Comparison of ENCODE assay signal across 16 cellular contexts in the genomic region with DNA sequence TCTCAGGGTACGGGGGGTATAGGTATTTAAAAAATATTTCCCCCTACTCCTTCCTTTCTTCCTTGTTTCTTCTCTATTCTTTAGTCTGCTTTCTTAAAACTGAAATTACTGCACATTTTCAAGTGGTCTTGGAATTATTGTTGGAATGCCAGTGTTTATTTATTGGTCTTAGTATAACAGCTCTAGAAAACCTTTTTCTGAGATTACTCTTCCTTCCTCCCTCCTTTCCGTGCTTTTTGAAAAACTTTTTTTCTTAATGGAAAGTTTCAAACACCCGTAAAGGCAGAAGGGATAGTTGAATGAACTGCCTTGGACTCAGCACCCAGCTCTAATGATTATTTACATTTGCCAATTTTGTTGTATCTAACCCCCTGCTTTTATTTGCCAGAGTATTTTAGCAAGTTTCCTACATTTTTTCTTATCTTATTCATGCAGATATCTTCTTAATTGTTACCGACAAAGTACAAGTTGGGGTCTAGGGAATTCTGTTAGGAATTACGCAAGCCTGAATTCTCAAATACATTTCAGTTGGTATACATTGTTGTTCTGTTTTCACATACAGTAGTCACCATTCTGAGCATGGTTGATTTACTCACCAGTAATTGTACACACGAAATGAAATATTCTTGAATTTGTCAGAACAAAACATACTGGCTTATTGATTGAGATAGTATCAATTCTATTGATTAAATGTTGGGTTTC.
"Had no signal": no experiment of that assay in that cellular context is flagged by ENCODE, and none has a peak within 500 bp of the region (broad histone marks: within the 10 kb centered on the region; RNA-seq: fewer than 3 reads in every experiment).

No MANE protein-coding gene starts in this region.

- H2AFZ ChIP-seq: parathyroid adenoma had no signal

- H3K27me3 Mint-ChIP-seq: activated CD4-positive, alpha-beta T cell treated with anti-CD3 and anti-CD28 coated beads for 36 hours; activated CD8-positive, alpha-beta memory T cell treated with anti-CD3 and anti-CD28 coated beads, Interleukin-2, amount 10 ng/mL, durations not matched to agents 7 days and 5 days; activated naive CD4-positive, alpha-beta T cell treated with anti-CD3 and anti-CD28 coated beads, Interleukin-2, amount 10 ng/mL, durations not matched to agents 7 days and 5 days; activated naive CD8-positive, alpha-beta T cell treated with anti-CD3 and anti-CD28 coated beads, Interleukin-2, amount 50 U/mL, for 24 hours; naive thymus-derived CD8-positive, alpha-beta T cell; stimulated activated memory B cell treated with anti-CD40 and anti-IgM and Interleukin-4, amounts not matched to agents 10 μg/mL and 1 μg/mL and 100 μg/mL, for 72 hours had no signal

- H3K27ac Mint-ChIP-seq: activated CD4-positive, alpha-beta T cell treated with anti-CD3 and anti-CD28 coated beads for 36 hours; activated CD8-positive, alpha-beta memory T cell treated with anti-CD3 and anti-CD28 coated beads, Interleukin-2, amount 10 ng/mL, durations not matched to agents 7 days and 5 days; activated naive CD8-positive, alpha-beta T cell treated with anti-CD3 and anti-CD28 coated beads, Interleukin-2, amount 50 U/mL, for 24 hours; stimulated activated memory B cell treated with anti-CD40 and anti-IgM and Interleukin-4, amounts not matched to agents 10 μg/mL and 1 μg/mL and 100 μg/mL, for 72 hours had no signal

- ATAC-seq: activated CD4-positive, alpha-beta T cell treated with anti-CD3 and anti-CD28 coated beads for 36 hours; activated CD8-positive, alpha-beta memory T cell treated with anti-CD3 and anti-CD28 coated beads, Interleukin-2, amount 10 ng/mL, durations not matched to agents 7 days and 5 days; activated naive CD8-positive, alpha-beta T cell treated with anti-CD3 and anti-CD28 coated beads, Interleukin-2, amount 50 U/mL, for 24 hours; left cardiac atrium; naive thymus-derived CD8-positive, alpha-beta T cell; sciatic nerve; stimulated activated memory B cell treated with anti-CD40 and anti-IgM and Interleukin-4, amounts not matched to agents 10 μg/mL and 1 μg/mL and 100 μg/mL, for 72 hours had no signal

- H3K27ac ChIP-seq: parathyroid adenoma had no signal

- DNase-seq: activated CD4-positive, alpha-beta T cell treated with anti-CD3 and anti-CD28 coated beads for 36 hours; activated CD4-positive, alpha-beta T cell treated with anti-CD3 and anti-CD28 coated beads, Interleukin-2, amount 50 U/mL, for 48 hours; activated CD8-positive, alpha-beta memory T cell treated with anti-CD3 and anti-CD28 coated beads, Interleukin-2, amount 10 ng/mL, durations not matched to agents 7 days and 5 days; activated naive CD4-positive, alpha-beta T cell treated with anti-CD3 and anti-CD28 coated beads, Interleukin-2, amount 10 ng/mL, durations not matched to agents 7 days and 5 days; activated naive CD8-positive, alpha-beta T cell treated with anti-CD3 and anti-CD28 coated beads, Interleukin-2, amount 50 U/mL, for 24 hours; activated T-cell treated with anti-CD3 and anti-CD28 coated beads, Interleukin-2, amount 50 U/mL, for 1 hour; anterior cingulate cortex; effector memory CD4-positive, alpha-beta T cell; left cardiac atrium; mesenchymal stem cell; naive thymus-derived CD8-positive, alpha-beta T cell; stimulated activated CD4-positive, alpha-beta T cell treated with anti-CD3 and anti-CD28 coated beads, Interleukin-4, amount 100 ng/mL, for 24 hours; SW 1271 had no signal

- H3K9ac ChIP-seq: parathyroid adenoma had no signal

- H3K4me3 Mint-ChIP-seq: activated CD4-positive, alpha-beta T cell treated with anti-CD3 and anti-CD28 coated beads for 36 hours; activated CD8-positive, alpha-beta memory T cell treated with anti-CD3 and anti-CD28 coated beads, Interleukin-2, amount 10 ng/mL, durations not matched to agents 7 days and 5 days; activated naive CD4-positive, alpha-beta T cell treated with anti-CD3 and anti-CD28 coated beads, Interleukin-2, amount 10 ng/mL, durations not matched to agents 7 days and 5 days; activated naive CD8-positive, alpha-beta T cell treated with anti-CD3 and anti-CD28 coated beads, Interleukin-2, amount 50 U/mL, for 24 hours; naive thymus-derived CD8-positive, alpha-beta T cell; stimulated activated memory B cell treated with anti-CD40 and anti-IgM and Interleukin-4, amounts not matched to agents 10 μg/mL and 1 μg/mL and 100 μg/mL, for 72 hours had no signal

- H3K9me3 Mint-ChIP-seq: activated naive CD4-positive, alpha-beta T cell treated with anti-CD3 and anti-CD28 coated beads, Interleukin-2, amount 10 ng/mL, durations not matched to agents 7 days and 5 days; activated naive CD8-positive, alpha-beta T cell treated with anti-CD3 and anti-CD28 coated beads, Interleukin-2, amount 50 U/mL, for 24 hours; naive thymus-derived CD8-positive, alpha-beta T cell; stimulated activated memory B cell treated with anti-CD40 and anti-IgM and Interleukin-4, amounts not matched to agents 10 μg/mL and 1 μg/mL and 100 μg/mL, for 72 hours had no signal
